Comparison of ENCODE assay signal across 25 cellular contexts in genomic region chr13:42708391-42708790, GRCh38.
"Had no signal": no experiment of that assay in that cellular context is flagged by ENCODE, and none has a peak within 500 bp of the region (broad histone marks: within the 10 kb centered on the region; RNA-seq: fewer than 3 reads in every experiment).

No MANE protein-coding gene starts in this region.

- H3K4me3 ChIP-seq: hepatocyte, lung, neural progenitor cell, psoas muscle, skin epidermis, spleen, suprapubic skin, thoracic aorta, tibial artery, upper lobe of right lung had no signal

- DNase-seq: head of caudate nucleus; islet precursor cell; mesendoderm; naive B cell; natural killer cell; nephron progenitor cell; occipital lobe; psoas muscle; spleen; stimulated activated CD4-positive, alpha-beta T cell treated with anti-CD3 and anti-CD28 coated beads, Interleukin-4, amount 100 ng/mL, for 24 hours; stimulated activated naive CD4-positive, alpha-beta T cell; tibial artery; trophoblast cell; upper lobe of right lung had no signal

- ATAC-seq: left lobe of liver; natural killer cell; psoas muscle; sciatic nerve; stimulated activated effector memory CD8-positive, alpha-beta T cell treated with anti-CD3 and anti-CD28 coated beads, Interleukin-12 subunit alpha, Interleukin-12 subunit beta, amount 100 ng/mL, for 72 hours; upper lobe of right lung had no signal

- H3K27ac ChIP-seq: hepatocyte, neural progenitor cell, neutrophil, parathyroid adenoma, psoas muscle, spleen, suprapubic skin, thoracic aorta, tibial artery, upper lobe of right lung had no signal

- H3K36me3 ChIP-seq: neural progenitor cell, neutrophil, spleen, suprapubic skin, thoracic aorta, tibial artery, upper lobe of right lung had no signal

- H3K9me3 ChIP-seq: neutrophil, psoas muscle, spleen, suprapubic skin, thoracic aorta, tibial artery, upper lobe of right lung had no signal

- H3K4me1 ChIP-seq: neural progenitor cell, parathyroid adenoma, psoas muscle, spleen, suprapubic skin, tibial artery, upper lobe of right lung had no signal

- H3K27me3 ChIP-seq: hepatocyte, neural progenitor cell, neutrophil, suprapubic skin, tibial artery, upper lobe of right lung had no signal
